13 cellular contexts compared by ENCODE assay signal in genomic region chr3:38173834-38174418, GRCh38. TPM values are rescaled to one million over a fixed set of nuclear protein-coding genes. Genes with fewer than 3 reads are reported as not detected.
DNase-seq lines count a peak whose midpoint lies in the region; ATAC-seq and TF ChIP-seq lines count a peak whose summit lies in the region.
"Had no signal": no experiment of that assay in that cellular context is flagged by ENCODE, and none has a peak within 500 bp of the region (broad histone marks: within the 10 kb centered on the region; RNA-seq: fewer than 3 reads in every experiment).

No MANE protein-coding gene starts in this region.

- TF ChIP-seq CTCF in HFFc6 (IDR thresholded peaks at IDR 0.05) = no peak

- H3K9me3 Mint-ChIP-seq in activated naive CD4-positive, alpha-beta T cell treated with anti-CD3 and anti-CD28 coated beads, Interleukin-2, amount 50 U/mL, for 72 hours = no peaks in the 10 kb centered on the region
- H3K9me3 Mint-ChIP-seq in activated naive CD4-positive, alpha-beta T cell treated with anti-CD3 and anti-CD28 coated beads for 36 hours = no peaks in the 10 kb centered on the region
- H3K9me3 Mint-ChIP-seq in HFFc6 = no peaks in the 10 kb centered on the region
- H3K9me3 Mint-ChIP-seq in stimulated activated memory B cell treated with anti-CD40 and anti-IgM and Interleukin-4, amounts not matched to agents 10 μg/mL and 1 μg/mL and 100 μg/mL, for 72 hours = no peaks in the 10 kb centered on the region
- H3K9me3 Mint-ChIP-seq: activated B cell treated with CpG ODN at 0.5 μM for 24 hours had no signal

- no peak for DNase-seq in activated naive CD4-positive, alpha-beta T cell treated with anti-CD3 and anti-CD28 coated beads, Interleukin-2, amount 50 U/mL, for 72 hours (ENCODE audit: low spot score in 2 of 2)
- DNase-seq in activated naive CD4-positive, alpha-beta T cell treated with anti-CD3 and anti-CD28 coated beads for 36 hours = no peak
- DNase-seq in HFFc6 = no peak
- DNase-seq in NCI-H2227 (lab: John Stamatoyannopoulos, UW; ENCODE audit: unreplicated experiment) = no peak
- no peak for DNase-seq in HK-2 (ENCODE audit: unreplicated experiment)
- DNase-seq in DMS153 treated with DMSO at 0.1 percent for 48 hours (lab: John Stamatoyannopoulos, UW; ENCODE audit: unreplicated experiment) = no peak
- DNase-seq: activated B cell treated with CpG ODN at 0.5 μM for 24 hours, left colon, MV-4-11, uterus had no signal

- no peaks in the 10 kb centered on the region for H3K27me3 Mint-ChIP-seq in activated naive CD4-positive, alpha-beta T cell treated with anti-CD3 and anti-CD28 coated beads for 36 hours (ENCODE audit: low read depth)
- H3K27me3 Mint-ChIP-seq in HFFc6 (ENCODE audit: insufficient read depth) = peaks cover 6% of the 10 kb centered on the region; the same call in 1 of the 2 replicates
- H3K27me3 Mint-ChIP-seq in stimulated activated memory B cell treated with anti-CD40 and anti-IgM and Interleukin-4, amounts not matched to agents 10 μg/mL and 1 μg/mL and 100 μg/mL, for 72 hours = no peaks in the 10 kb centered on the region
- H3K27me3 Mint-ChIP-seq: activated B cell treated with CpG ODN at 0.5 μM for 24 hours, progenitor cell of endocrine pancreas had no signal

- H3K4me1 Mint-ChIP-seq in activated naive CD4-positive, alpha-beta T cell treated with anti-CD3 and anti-CD28 coated beads for 36 hours (ENCODE audit: low read depth) = peaks cover 63% of the 10 kb centered on the region
- peaks cover 78% of the 10 kb centered on the region for H3K4me1 Mint-ChIP-seq in HFFc6 (ENCODE audit: low read depth)
- peaks cover 58% of the 10 kb centered on the region for H3K4me1 Mint-ChIP-seq in stimulated activated memory B cell treated with anti-CD40 and anti-IgM and Interleukin-4, amounts not matched to agents 10 μg/mL and 1 μg/mL and 100 μg/mL, for 72 hours

- H3K4me3 Mint-ChIP-seq in activated naive CD4-positive, alpha-beta T cell treated with anti-CD3 and anti-CD28 coated beads for 36 hours = no peak overlapping the region
- H3K4me3 Mint-ChIP-seq in HFFc6 = peak overlapping the region; percentile 18
- H3K4me3 Mint-ChIP-seq in stimulated activated memory B cell treated with anti-CD40 and anti-IgM and Interleukin-4, amounts not matched to agents 10 μg/mL and 1 μg/mL and 100 μg/mL, for 72 hours = peak overlapping the region; percentile 7
- H3K4me3 Mint-ChIP-seq: activated B cell treated with CpG ODN at 0.5 μM for 24 hours had no signal

- peak; percentile 48 to 53 for ATAC-seq in activated naive CD4-positive, alpha-beta T cell treated with anti-CD3 and anti-CD28 coated beads, Interleukin-2, amount 50 U/mL, for 72 hours
- ATAC-seq in SK-N-SH treated with all-trans-retinoic acid at 6 μM for 48 hours = peak; percentile 13; the same call in 1 of the 3 replicates
- no peak for ATAC-seq in stimulated activated memory B cell treated with anti-CD40 and anti-IgM and Interleukin-4, amounts not matched to agents 10 μg/mL and 1 μg/mL and 100 μg/mL, for 72 hours
- ATAC-seq: left colon had no signal

- CTCF ChIA-PET in activated naive CD4-positive, alpha-beta T cell treated with anti-CD3 and anti-CD28 coated beads for 36 hours (lab: Charles Lee) = no interaction called here

- no peak overlapping the region for H3K27ac Mint-ChIP-seq in activated naive CD4-positive, alpha-beta T cell treated with anti-CD3 and anti-CD28 coated beads, Interleukin-2, amount 50 U/mL, for 72 hours
- no peak overlapping the region for H3K27ac Mint-ChIP-seq in activated naive CD4-positive, alpha-beta T cell treated with anti-CD3 and anti-CD28 coated beads for 36 hours
- peak overlapping the region; percentile 79 for H3K27ac Mint-ChIP-seq in HFFc6
- H3K27ac Mint-ChIP-seq in stimulated activated memory B cell treated with anti-CD40 and anti-IgM and Interleukin-4, amounts not matched to agents 10 μg/mL and 1 μg/mL and 100 μg/mL, for 72 hours = peak overlapping the region; percentile 53
- H3K27ac Mint-ChIP-seq: activated B cell treated with CpG ODN at 0.5 μM for 24 hours, progenitor cell of endocrine pancreas had no signal

- intact Hi-C loops in activated naive CD4-positive, alpha-beta T cell treated with anti-CD3 and anti-CD28 coated beads for 36 hours (cut with micrococcal nuclease) = loop anchor here (1.0 to 2.0 kb wide), 3 partner anchors 9 to 33 kb away; partner anchors contain the start of gene OXSR1

- peaks cover 0 to 11% of the 10 kb centered on the region in 2 donors for H3K36me3 Mint-ChIP-seq in activated naive CD4-positive, alpha-beta T cell treated with anti-CD3 and anti-CD28 coated beads, Interleukin-2, amount 50 U/mL, for 72 hours
- H3K36me3 Mint-ChIP-seq in activated naive CD4-positive, alpha-beta T cell treated with anti-CD3 and anti-CD28 coated beads for 36 hours (ENCODE audit: low read depth) = peaks cover 7% of the 10 kb centered on the region
- H3K36me3 Mint-ChIP-seq in HFFc6 (ENCODE audit: low read depth) = peaks cover 11% of the 10 kb centered on the region
- H3K36me3 Mint-ChIP-seq in stimulated activated memory B cell treated with anti-CD40 and anti-IgM and Interleukin-4, amounts not matched to agents 10 μg/mL and 1 μg/mL and 100 μg/mL, for 72 hours = peaks cover 10% of the 10 kb centered on the region

TF ChIP-seq in SK-N-SH treated with all-trans-retinoic acid at 6 μM for 48 hours, 23 proteins besides CTCF, POLR2A, EP300 and RAD21:
- no peak for TF ChIP-seq SNAI2 (CRISPR knock-in tag; IDR thresholded peaks at IDR 0.05)
- no peak for TF ChIP-seq POU6F1 (CRISPR knock-in tag; IDR thresholded peaks at IDR 0.05; ENCODE audit: borderline replicate concordance, low read depth)

RNA-seq across cellular contexts. Expression of gene OXSR1, which starts 8.6 kb away (rescaled TPM):
- 10 to 100 TPM; 46.8 to 58.3 TPM for total RNA-seq in activated naive CD4-positive, alpha-beta T cell treated with anti-CD3 and anti-CD28 coated beads, Interleukin-2, amount 50 U/mL, for 72 hours
- 10 to 100 TPM; 33.8 to 35.0 TPM for total RNA-seq in activated naive CD4-positive, alpha-beta T cell treated with anti-CD3 and anti-CD28 coated beads for 36 hours
- total RNA-seq in HFFc6 (2021; fragmentation: NEBNext Ultra II Directional; extraction: Animal tissue kit (Norgen Biotek cat#: 25700)) = 10 to 100 TPM; 48.5 to 54.3 (median 51.5) TPM

RNA-seq across cellular contexts. Expression of gene MYD88, which starts 35.5 kb away (rescaled TPM):
- 10 to 100 TPM; 23.5 to 41.2 TPM for total RNA-seq in activated naive CD4-positive, alpha-beta T cell treated with anti-CD3 and anti-CD28 coated beads, Interleukin-2, amount 50 U/mL, for 72 hours
- 10 to 100 TPM; 16.6 to 19.3 TPM for total RNA-seq in activated naive CD4-positive, alpha-beta T cell treated with anti-CD3 and anti-CD28 coated beads for 36 hours
- total RNA-seq in HFFc6 (2021; fragmentation: NEBNext Ultra II Directional; extraction: Animal tissue kit (Norgen Biotek cat#: 25700)) = 10 to 100 TPM; 25.1 to 31.9 (median 28.4) TPM

RNA-seq across cellular contexts. Expression of gene ACAA1, which starts 37.0 kb away (rescaled TPM):
- total RNA-seq in activated naive CD4-positive, alpha-beta T cell treated with anti-CD3 and anti-CD28 coated beads, Interleukin-2, amount 50 U/mL, for 72 hours = 10 to 100 TPM; 73.9 to 83.9 TPM
- total RNA-seq in activated naive CD4-positive, alpha-beta T cell treated with anti-CD3 and anti-CD28 coated beads for 36 hours = 10 to 100 TPM; 57.5 to 58.7 TPM
- 10 to 100 TPM; 45.1 to 60.9 (median 52.1) TPM for total RNA-seq in HFFc6 (2021; fragmentation: NEBNext Ultra II Directional; extraction: Animal tissue kit (Norgen Biotek cat#: 25700))

Comparison
In these comparisons a context has a peak if more than half of its experiments do, and no peak if none do; other contexts are left out.
1. H3K27ac Mint-ChIP-seq: peak in HFFc6 (single experiment) and stimulated activated memory B cell treated with anti-CD40 and anti-IgM and Interleukin-4, amounts not matched to agents 10 μg/mL and 1 μg/mL and 100 μg/mL, for 72 hours (single experiment); none in activated naive CD4-positive, alpha-beta T cell treated with anti-CD3 and anti-CD28 coated beads, Interleukin-2, amount 50 U/mL, for 72 hours (0 of 2) and activated naive CD4-positive, alpha-beta T cell treated with anti-CD3 and anti-CD28 coated beads for 36 hours (single experiment).